In genomic region chr6:37142047-37142614, GRCh38 we compare ENCODE assay signal across 1 cellular context.
TF ChIP-seq lines count a peak whose summit lies in the region.

No MANE protein-coding gene starts in this region.

TF ChIP-seq in GM23338, 12 proteins besides CTCF, POLR2A, EP300 and RAD21 (continued from another document):
- no peak for TF ChIP-seq EZH2 (IDR thresholded peaks at IDR 0.05; ENCODE audit: low read depth, unreplicated experiment)
- TF ChIP-seq JUNB (IDR thresholded peaks at IDR 0.05; ENCODE audit: unreplicated experiment): no peak
- TF ChIP-seq REST (IDR thresholded peaks at IDR 0.05; ENCODE audit: unreplicated experiment): no peak
- TF ChIP-seq CREB1 (CRISPR knock-in tag; IDR thresholded peaks at IDR 0.05; ENCODE audit: low read depth): no peak
- no peak for TF ChIP-seq NANOG (IDR thresholded peaks at IDR 0.05; ENCODE audit: borderline replicate concordance)
TF ChIP-seq in GM23338: peak in this region for 0.
